Comparison of ENCODE assay signal across 8 cellular contexts in genomic region chr19:16888629-16889371, GRCh38. TPM values are rescaled to one million over a fixed set of nuclear protein-coding genes. Genes with fewer than 3 reads are reported as not detected.
DNase-seq lines count a peak whose midpoint lies in the region; ATAC-seq and TF ChIP-seq lines count a peak whose summit lies in the region.

F2RL3 (plus strand) TSS chr19:16888999; CDS start chr19:16889190, 191 bp downstream.

- no peaks in the 10 kb centered on the region for H3K36me3 ChIP-seq in Loucy (ENCODE audit: insufficient read depth, low read length)

- peak within 1 kb of the TSS; percentile 66 for H3K4me3 ChIP-seq in Loucy (ENCODE audit: low read length, poor library complexity, severe bottlenecking)
- peak within 1 kb of the TSS in 3 of 7 experiments; percentile 1 to 6 (median 3) for H3K4me3 ChIP-seq in skin epidermis

- peak within 1 kb of the TSS in 11 of 21 experiments; percentile 16 to 84 (median 46) for H3K27ac ChIP-seq in skin epidermis

- DNase-seq in NCI-H187 (lab: John Stamatoyannopoulos, UW) (no peak), HPDE6-E6E7 (ENCODE audit: extremely low spot score) (no peak)
- DNase-seq in activated T-helper 1 cell treated with anti-CD3 and anti-CD28 coated beads, Interleukin-12 subunit alpha, Interleukin-12 subunit beta, Interleukin-2, Interleukin-4 antibody, amounts not matched to agents 30 ng/mL and 10 ng/mL and 1 ng/mL, durations not matched to agents 14 hours and 24 hours and 36 hours (ENCODE audit: low spot score) = no peak

- intact Hi-C loops in activated T-helper 1 cell treated with anti-CD3 and anti-CD28 coated beads, Interleukin-12 subunit alpha, Interleukin-12 subunit beta, Interleukin-2, Interleukin-4 antibody, amounts not matched to agents 30 ng/mL and 10 ng/mL and 1 ng/mL, durations not matched to agents 14 hours and 24 hours and 36 hours (cut with micrococcal nuclease) = no loop called here

- no peak within 1 kb of the TSS for H3K27ac Mint-ChIP-seq in activated T-helper 1 cell treated with anti-CD3 and anti-CD28 coated beads, Interleukin-12 subunit alpha, Interleukin-12 subunit beta, Interleukin-2, Interleukin-4 antibody, amounts not matched to agents 30 ng/mL and 10 ng/mL and 1 ng/mL, durations not matched to agents 14 hours and 24 hours and 36 hours

- H3K79me2 ChIP-seq in Loucy (ENCODE audit: insufficient read depth, low read length) = peaks cover 22% of the 10 kb centered on the region; the same call in 1 of the 2 replicates

- TF ChIP-seq POLR2A in GM18526 (IDR thresholded peaks at IDR 0.05; ENCODE audit: extremely low read depth, insufficient read length) = peak; percentile 28

- no peaks in the 10 kb centered on the region for H3K4me1 Mint-ChIP-seq in activated T-helper 1 cell treated with anti-CD3 and anti-CD28 coated beads, Interleukin-12 subunit alpha, Interleukin-12 subunit beta, Interleukin-2, Interleukin-4 antibody, amounts not matched to agents 30 ng/mL and 10 ng/mL and 1 ng/mL, durations not matched to agents 14 hours and 24 hours and 36 hours (ENCODE audit: low read depth)

- H3K4me3 Mint-ChIP-seq in activated T-helper 1 cell treated with anti-CD3 and anti-CD28 coated beads, Interleukin-12 subunit alpha, Interleukin-12 subunit beta, Interleukin-2, Interleukin-4 antibody, amounts not matched to agents 30 ng/mL and 10 ng/mL and 1 ng/mL, durations not matched to agents 14 hours and 24 hours and 36 hours = no peak within 1 kb of the TSS

- peaks cover 60% of the 10 kb centered on the region for H3K4me1 ChIP-seq in Loucy (ENCODE audit: insufficient read depth, low read length, poor library complexity, severe bottlenecking)

- TF ChIP-seq CTCF in Loucy (conservative IDR thresholded peaks at IDR 0.05; ENCODE audit: low read length) = no peak

- peak within 1 kb of the TSS; percentile 70 for H3K9ac ChIP-seq in Loucy (ENCODE audit: low read depth, low read length, poor library complexity, severe bottlenecking)

- no peaks in the 10 kb centered on the region for H3K27me3 ChIP-seq in Loucy (ENCODE audit: insufficient read depth, low read length, poor library complexity, severe bottlenecking)

- no peaks in the 10 kb centered on the region for H3F3A ChIP-seq in Loucy (ENCODE audit: low read depth)

- H2AFZ ChIP-seq in Loucy (ENCODE audit: low read length) = peak within 1 kb of the TSS; percentile 32; the same call in 1 of the 2 replicates

- H3K9me3 Mint-ChIP-seq in activated T-helper 1 cell treated with anti-CD3 and anti-CD28 coated beads, Interleukin-12 subunit alpha, Interleukin-12 subunit beta, Interleukin-2, Interleukin-4 antibody, amounts not matched to agents 30 ng/mL and 10 ng/mL and 1 ng/mL, durations not matched to agents 14 hours and 24 hours and 36 hours = no peaks in the 10 kb centered on the region

- no peaks in the 10 kb centered on the region for H3K9me3 ChIP-seq in Loucy (ENCODE audit: insufficient read depth, low read depth, low read length)

- no peaks in the 10 kb centered on the region for H4K20me1 ChIP-seq in Loucy (ENCODE audit: insufficient read depth, low read length, poor library complexity, severe bottlenecking)

- H3K27me3 Mint-ChIP-seq in activated T-helper 1 cell treated with anti-CD3 and anti-CD28 coated beads, Interleukin-12 subunit alpha, Interleukin-12 subunit beta, Interleukin-2, Interleukin-4 antibody, amounts not matched to agents 30 ng/mL and 10 ng/mL and 1 ng/mL, durations not matched to agents 14 hours and 24 hours and 36 hours (ENCODE audit: insufficient read depth) = peaks cover 1% of the 10 kb centered on the region

- ATAC-seq in esophagus mucosa (peak; percentile 34), HG02870 (IDR thresholded peaks at IDR 0.05; ENCODE audit: unreplicated experiment) (no peak)

- H3K36me3 Mint-ChIP-seq in activated T-helper 1 cell treated with anti-CD3 and anti-CD28 coated beads, Interleukin-12 subunit alpha, Interleukin-12 subunit beta, Interleukin-2, Interleukin-4 antibody, amounts not matched to agents 30 ng/mL and 10 ng/mL and 1 ng/mL, durations not matched to agents 14 hours and 24 hours and 36 hours (ENCODE audit: low read depth) = no peaks in the 10 kb centered on the region

- H3K4me2 ChIP-seq in Loucy (ENCODE audit: low read depth, low read length, poor library complexity, severe bottlenecking) = peak within 1 kb of the TSS; percentile 78

- no peaks in the 10 kb centered on the region for H3K9me2 ChIP-seq in Loucy (replicated peaks; ENCODE audit: low read depth, low read length)

RNA-seq across cellular contexts. Expression of gene F2RL3, which starts in this region (rescaled TPM):
- total RNA-seq in esophagus mucosa = 0.24 TPM
- total RNA-seq in activated T-helper 1 cell treated with anti-CD3 and anti-CD28 coated beads, Interleukin-12 subunit alpha, Interleukin-12 subunit beta, Interleukin-2, Interleukin-4 antibody, amounts not matched to agents 30 ng/mL and 10 ng/mL and 1 ng/mL, durations not matched to agents 14 hours and 24 hours and 36 hours = not detected in 2 replicates

Comparison
In these comparisons a context has a peak if more than half of its experiments do, and no peak if none do; other contexts are left out.
1. Peak in ATAC-seq in esophagus mucosa; RNA of the gene not detected or under 1 TPM.